Comparison of ENCODE assay signal across 24 cellular contexts in the genomic region with DNA sequence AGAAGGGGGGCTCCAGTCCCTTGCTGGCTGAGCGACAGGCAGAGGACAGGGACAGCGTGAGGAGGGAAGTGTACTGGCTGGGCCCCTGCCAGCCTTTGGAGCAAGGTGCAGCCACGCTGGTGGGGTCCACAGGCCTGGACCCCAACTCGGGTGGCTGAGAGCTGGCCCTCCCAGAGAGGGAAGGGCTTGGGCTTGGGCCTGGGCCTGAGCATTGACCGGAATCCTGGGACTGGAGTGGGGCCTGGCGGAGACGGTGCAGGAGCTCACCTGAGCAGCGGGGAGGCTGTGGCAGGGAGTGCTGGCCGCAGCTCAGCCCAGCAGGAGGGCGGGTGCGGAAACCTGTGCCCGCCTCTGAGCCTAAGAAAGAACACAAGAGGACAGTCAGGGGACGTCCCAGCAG. TPM values are rescaled to one million over a fixed set of nuclear protein-coding genes. Genes with fewer than 3 reads are reported as not detected.
DNase-seq lines count a peak whose midpoint lies in the region; ATAC-seq, FAIRE-seq and TF ChIP-seq lines count a peak whose summit lies in the region.
"Had no signal": no experiment of that assay in that cellular context is flagged by ENCODE, and none has a peak within 500 bp of the region (broad histone marks: within the 10 kb centered on the region; RNA-seq: fewer than 3 reads in every experiment).

No MANE protein-coding gene starts in this region.

- TF ChIP-seq EP300 in HepG2 (IDR thresholded peaks at IDR 0.05; ENCODE audit: low read depth in 2 of 2, low read length in 2 of 2) (no peak), HepG2 (CRISPR knock-in tag; IDR thresholded peaks at IDR 0.05; ENCODE audit: borderline replicate concordance) (no peak)

- H2BK120ac ChIP-seq in neuronal stem cell (ENCODE audit: low read depth, low read length) = no peak overlapping the region

- no peaks in the 10 kb centered on the region for H3K9me3 Mint-ChIP-seq in stimulated activated effector memory CD8-positive, alpha-beta T cell treated with anti-CD3 and anti-CD28 coated beads, Interleukin-12 subunit alpha, Interleukin-12 subunit beta, amount 100 ng/mL, for 72 hours

- dilution Hi-C loops in mammary epithelial cell (cut with HindIII; ENCODE audit: low sequenced_read_pairs) = no loop called here

- H2BK15ac ChIP-seq in neuronal stem cell (ENCODE audit: low read length) = peak overlapping the region; percentile 70

- H3K23ac ChIP-seq in neuronal stem cell (ENCODE audit: low read depth, low read length, poor library complexity) = peak overlapping the region; percentile 6

- no peak overlapping the region for H2BK12ac ChIP-seq in neuronal stem cell (ENCODE audit: low read length)

- H3K36me3 Mint-ChIP-seq in stimulated activated effector memory CD8-positive, alpha-beta T cell treated with anti-CD3 and anti-CD28 coated beads, Interleukin-12 subunit alpha, Interleukin-12 subunit beta, amount 100 ng/mL, for 72 hours = no peaks in the 10 kb centered on the region
- H3K36me3 Mint-ChIP-seq: CD14-positive monocyte; CD4-positive, alpha-beta memory T cell; CD4-positive, CD25-positive, alpha-beta regulatory T cell had no signal

- H3K4me2 ChIP-seq in HepG2 (ENCODE audit: low read depth, low read length) (no peak overlapping the region), neuronal stem cell (ENCODE audit: insufficient read depth, low read length, poor library complexity, severe bottlenecking) (no peak overlapping the region), mammary epithelial cell (ENCODE audit: insufficient read depth, low read depth, low read length) (no peak overlapping the region)
- H3K4me2 ChIP-seq: BLaER1 had no signal

- H3K4me3 Mint-ChIP-seq in stimulated activated effector memory CD8-positive, alpha-beta T cell treated with anti-CD3 and anti-CD28 coated beads, Interleukin-12 subunit alpha, Interleukin-12 subunit beta, amount 100 ng/mL, for 72 hours = no peak overlapping the region
- H3K4me3 Mint-ChIP-seq: CD14-positive monocyte; CD4-positive, alpha-beta memory T cell; CD4-positive, CD25-positive, alpha-beta regulatory T cell had no signal

- no peak overlapping the region for H3K27ac ChIP-seq in HepG2 (ENCODE audit: extremely low read length, insufficient read depth, low read length)
- H3K27ac ChIP-seq in right lobe of liver = no peak overlapping the region
- H3K27ac ChIP-seq in kidney (ENCODE audit: low read depth in 2 of 2, low read length in 2 of 2) = no peak overlapping the region
- H3K27ac ChIP-seq in neuronal stem cell (replicated peaks; ENCODE audit: low read length) = no peak overlapping the region
- H3K27ac ChIP-seq in mammary epithelial cell (ENCODE audit: insufficient read depth, low read depth, low read length) = no peak overlapping the region
- H3K27ac ChIP-seq: BLaER1 had no signal

- H3K36me3 ChIP-seq in HepG2 (replicated peaks in 1 of 2; ENCODE audit: control insufficient read depth in 1 of 2, insufficient read depth in 2 of 2, low read length in 2 of 2) (no peaks in the 10 kb centered on the region), right lobe of liver (no peaks in the 10 kb centered on the region), kidney (ENCODE audit: control insufficient read depth in 1 of 2, insufficient read depth in 2 of 2, low read length in 2 of 2) (no peaks in the 10 kb centered on the region), mucosa of descending colon (ENCODE audit: low read depth) (no peaks in the 10 kb centered on the region), neuronal stem cell (replicated peaks in 1 of 2; ENCODE audit: control insufficient read depth in 2 of 2, insufficient read depth in 2 of 2, low read length in 2 of 2) (no peaks in the 10 kb centered on the region), mammary epithelial cell (ENCODE audit: insufficient read depth, low read length) (no peaks in the 10 kb centered on the region)
- H3K36me3 ChIP-seq: BE2C, BLaER1 had no signal

- H3K27ac Mint-ChIP-seq in stimulated activated effector memory CD8-positive, alpha-beta T cell treated with anti-CD3 and anti-CD28 coated beads, Interleukin-12 subunit alpha, Interleukin-12 subunit beta, amount 100 ng/mL, for 72 hours = no peak overlapping the region
- H3K27ac Mint-ChIP-seq: CD14-positive monocyte; CD4-positive, alpha-beta memory T cell; CD4-positive, CD25-positive, alpha-beta regulatory T cell had no signal

- H4K8ac ChIP-seq in neuronal stem cell (ENCODE audit: low read depth, low read length) = no peak overlapping the region

- ATAC-seq in HepG2 (no peak), right lobe of liver (no peak), mucosa of descending colon (no peak), HG02973 (IDR thresholded peaks at IDR 0.05; ENCODE audit: unreplicated experiment) (no peak)
- no peak for ATAC-seq in stimulated activated effector memory CD8-positive, alpha-beta T cell treated with anti-CD3 and anti-CD28 coated beads, Interleukin-12 subunit alpha, Interleukin-12 subunit beta, amount 100 ng/mL, for 72 hours

- in situ Hi-C loops in HepG2 (cut with HindIII; ENCODE audit: extremely low pct_ligation_motif_present, low pct_unique_long_range_greater_than_20kb) (no loop called here), mammary epithelial cell (cut with MboI; ENCODE audit: low sequenced_read_pairs in 2 of 2) (no loop called here)

- H3K27me3 ChIP-seq in HepG2 (ENCODE audit: control insufficient read depth in 1 of 2, insufficient read depth in 2 of 2, low read length in 2 of 2) = peaks cover 1 to 27% of the 10 kb centered on the region in 2 experiments; a peak in 3 of 5 replicates
- no peaks in the 10 kb centered on the region for H3K27me3 ChIP-seq in right lobe of liver
- H3K27me3 ChIP-seq in neuronal stem cell (ENCODE audit: control insufficient read depth in 3 of 3, insufficient read depth in 3 of 3, low read depth in 1 of 3, low read length in 3 of 3) = peaks cover 0 to 3% (median 1%) of the 10 kb centered on the region in 3 experiments
- no peaks in the 10 kb centered on the region for H3K27me3 ChIP-seq in mammary epithelial cell (ENCODE audit: insufficient read depth, low read length)
- H3K27me3 ChIP-seq: BE2C, BLaER1 had no signal

- no peak overlapping the region for H4K91ac ChIP-seq in neuronal stem cell (ENCODE audit: low read depth, low read length, poor library complexity)

- peak overlapping the region; percentile 80 for H2BK5ac ChIP-seq in neuronal stem cell (ENCODE audit: low read length)

- FAIRE-seq in HepG2 (lab: Jason Lieb, UNC) = no peak
- no peak for FAIRE-seq in kidney (lab: Jason Lieb, UNC)
- FAIRE-seq: A204.1, D721Med, G401.6, GM19239 had no signal

- peaks cover 2% of the 10 kb centered on the region for H3K79me1 ChIP-seq in neuronal stem cell (ENCODE audit: low read depth, low read length)

- no peaks in the 10 kb centered on the region for H3K79me2 ChIP-seq in HepG2 (ENCODE audit: insufficient read depth, low read length)
- no peaks in the 10 kb centered on the region for H3K79me2 ChIP-seq in mammary epithelial cell (ENCODE audit: insufficient read depth, low read length)

- H3K4me3 ChIP-seq in HepG2 (replicated peaks in 1 of 3; ENCODE audit: insufficient read depth in 1 of 3, low read depth in 2 of 3, low read length in 3 of 3) (no peak overlapping the region), right lobe of liver (no peak overlapping the region), kidney (ENCODE audit: low read length in 2 of 2) (no peak overlapping the region), mucosa of descending colon (no peak overlapping the region), neuronal stem cell (ENCODE audit: low read length in 2 of 2) (no peak overlapping the region), mammary epithelial cell (replicated peaks in 1 of 3; ENCODE audit: insufficient read depth in 1 of 3, low read depth in 2 of 3, low read length in 3 of 3) (no peak overlapping the region)
- H3K4me3 ChIP-seq: BLaER1 had no signal

- no peak for TF ChIP-seq CTCF in HepG2 (CRISPR knock-in tag; IDR thresholded peaks at IDR 0.05)
- no peak for TF ChIP-seq CTCF in right lobe of liver (IDR thresholded peaks at IDR 0.05)
- no peak for TF ChIP-seq CTCF in kidney (IDR thresholded peaks at IDR 0.05; ENCODE audit: borderline replicate concordance, extremely low read depth, insufficient read depth)
- no peak for TF ChIP-seq CTCF in mucosa of descending colon (IDR thresholded peaks at IDR 0.05)
- no peak for TF ChIP-seq CTCF in mammary epithelial cell (conservative IDR thresholded peaks at IDR 0.05 in 1 of 2, IDR thresholded peaks at IDR 0.05 in 1 of 2; ENCODE audit: extremely low read depth in 1 of 2, insufficient read depth in 1 of 2, low read depth in 1 of 2, low read length in 2 of 2)

- H2AFZ ChIP-seq in HepG2 (ENCODE audit: low read length) (no peak overlapping the region), neuronal stem cell (ENCODE audit: low read length) (no peak overlapping the region), mammary epithelial cell (ENCODE audit: low read depth, low read length) (no peak overlapping the region)

- peak overlapping the region; percentile 76 for H3K4ac ChIP-seq in neuronal stem cell (ENCODE audit: low read length)

- H3K18ac ChIP-seq in neuronal stem cell (ENCODE audit: low read length) = peak overlapping the region; percentile 63

- intact Hi-C loops in HepG2 (cut with micrococcal nuclease; ENCODE audit: unreplicated experiment) = no loop called here
- intact Hi-C loops in right lobe of liver (cut with DNase I) = no loop called here
- intact Hi-C loops in kidney (cut with DNase I) = no loop called here
- intact Hi-C loops in mucosa of descending colon (cut with DNase I, micrococcal nuclease) = no loop called here
- intact Hi-C loops in mammary epithelial cell (cut with micrococcal nuclease) = no loop called here

- no peaks in the 10 kb centered on the region; the same call in 1 of the 2 replicates for H4K20me1 ChIP-seq in HepG2 (ENCODE audit: insufficient read depth, low read length)
- no peaks in the 10 kb centered on the region for H4K20me1 ChIP-seq in mammary epithelial cell (ENCODE audit: insufficient read depth, low read length)
- H4K20me1 ChIP-seq: BLaER1 had no signal

- H3K14ac ChIP-seq in neuronal stem cell (ENCODE audit: low read length) = peak overlapping the region; percentile 86

- H3K4me1 Mint-ChIP-seq in stimulated activated effector memory CD8-positive, alpha-beta T cell treated with anti-CD3 and anti-CD28 coated beads, Interleukin-12 subunit alpha, Interleukin-12 subunit beta, amount 100 ng/mL, for 72 hours = no peaks in the 10 kb centered on the region
- H3K4me1 Mint-ChIP-seq: CD14-positive monocyte had no signal

- H2AK5ac ChIP-seq in neuronal stem cell (ENCODE audit: low read depth, low read length) = peak overlapping the region; percentile 87

- CTCF ChIA-PET in HepG2 (lab: Yijun Ruan, JAX; ENCODE audit: low intra/inter-chr PET ratio, low total read pairs) = no interaction called here
- CTCF ChIA-PET in mammary epithelial cell (lab: Charles Lee; ENCODE audit: low non-redundant PET) = no interaction called here

- WGBS in HepG2 (ENCODE audit: low lambda C conversion rate) = 66% methylated on average over 11 of the region's 13 CpGs
- WGBS in right lobe of liver (ENCODE audit: insufficient coverage, low coverage, low lambda C conversion rate, missing lambda C conversion rate) = 90% methylated on average over 2 of the region's 13 CpGs
- no CpG with 5 or more reads among the region's 13 CpGs for WGBS in neuronal stem cell (ENCODE audit: extremely low coverage in 2 of 2, insufficient read length in 2 of 2, insufficient replicate concordance in 1 of 2), 2 donors
- WGBS in mammary epithelial cell (ENCODE audit: low coverage, missing lambda C conversion rate) = 96% methylated on average over 9 of the region's 13 CpGs

- BruUV-seq in HepG2 (replicated peaks; lab: Mats Ljungman, UMichigan) (no TSS peak), mammary epithelial cell (replicated peaks; lab: Mats Ljungman, UMichigan) (no TSS peak)

- DNase-seq in HepG2 (ENCODE audit: low spot score) (no peak), right lobe of liver (no peak), kidney (peak; percentile 55), mucosa of descending colon (peak in 2 of 3 donors; percentile 16 to 26), neuronal stem cell (ENCODE audit: low spot score) (no peak), mammary epithelial cell (no peak)
- DNase-seq in stimulated activated effector memory CD8-positive, alpha-beta T cell treated with anti-CD3 and anti-CD28 coated beads, Interleukin-12 subunit alpha, Interleukin-12 subunit beta, amount 100 ng/mL, for 72 hours (ENCODE audit: low spot score in 2 of 2) = no peak
- DNase-seq: 8988T; ACHN; BE2C; C1 segment of cervical spinal cord; Caco-2; Calu3; CD4-positive, alpha-beta memory T cell; CD4-positive, CD25-positive, alpha-beta regulatory T cell; DMS79 treated with DMSO at 0.1 percent for 48 hours; GF-D8 had no signal

- POLR2A ChIA-PET in HepG2 (lab: Yijun Ruan, JAX) = no interaction called here

- TF ChIP-seq POLR2A in HepG2 (IDR thresholded peaks at IDR 0.05; ENCODE audit: insufficient read depth in 1 of 2, low read depth in 2 of 2, low read length in 2 of 2) (no peak), right lobe of liver (IDR thresholded peaks at IDR 0.05) (no peak)

- no peaks in the 10 kb centered on the region for H3K4me1 ChIP-seq in HepG2 (ENCODE audit: insufficient read depth, low read length)
- H3K4me1 ChIP-seq in right lobe of liver = no peaks in the 10 kb centered on the region
- H3K4me1 ChIP-seq in kidney (ENCODE audit: control insufficient read depth in 1 of 2, insufficient read depth in 1 of 2, low read depth in 1 of 2, low read length in 2 of 2) = no peaks in the 10 kb centered on the region
- H3K4me1 ChIP-seq in mucosa of descending colon (ENCODE audit: low read depth) = no peaks in the 10 kb centered on the region
- H3K4me1 ChIP-seq in neuronal stem cell (ENCODE audit: control insufficient read depth in 2 of 2, insufficient read depth in 1 of 2, low read depth in 1 of 2, low read length in 2 of 2) = peaks cover 3 to 12% of the 10 kb centered on the region in 2 donors
- H3K4me1 ChIP-seq in mammary epithelial cell (ENCODE audit: insufficient read depth, low read length) = no peaks in the 10 kb centered on the region
- H3K4me1 ChIP-seq: BE2C, BLaER1, Caco-2 had no signal

- no peak overlapping the region for H3K9ac ChIP-seq in HepG2 (ENCODE audit: insufficient read depth, low read depth, low read length)
- H3K9ac ChIP-seq in kidney (ENCODE audit: low read length in 2 of 2) = no peak overlapping the region
- H3K9ac ChIP-seq in neuronal stem cell (ENCODE audit: low read depth, low read length, poor library complexity) = no peak overlapping the region
- H3K9ac ChIP-seq in mammary epithelial cell (ENCODE audit: insufficient read depth, low read length) = no peak overlapping the region
- H3K9ac ChIP-seq: BLaER1 had no signal

- no peaks in the 10 kb centered on the region for H3K9me3 ChIP-seq in HepG2 (ENCODE audit: low read length)
- H3K9me3 ChIP-seq in right lobe of liver = no peaks in the 10 kb centered on the region
- no peaks in the 10 kb centered on the region for H3K9me3 ChIP-seq in kidney (ENCODE audit: control insufficient read depth in 1 of 2, low read length in 2 of 2)
- H3K9me3 ChIP-seq in mucosa of descending colon = no peaks in the 10 kb centered on the region
- peaks cover 0 to 2% of the 10 kb centered on the region in 2 donors for H3K9me3 ChIP-seq in neuronal stem cell (replicated peaks in 1 of 2; ENCODE audit: control insufficient read depth in 2 of 2, insufficient read depth in 1 of 2, low read depth in 1 of 2, low read length in 2 of 2)
- no peaks in the 10 kb centered on the region for H3K9me3 ChIP-seq in mammary epithelial cell (replicated peaks; ENCODE audit: insufficient read depth, low read length)
- H3K9me3 ChIP-seq: BE2C, BLaER1, Caco-2 had no signal

- TF ChIP-seq RAD21 in HepG2 (CRISPR knock-in tag; IDR thresholded peaks at IDR 0.05) = no peak

RNA-seq across cellular contexts. Expression of a gene that starts 27.9 kb away (rescaled TPM):
- total RNA-seq in HepG2 (2016; rRNA removed; fragmentation: Illumina TruSeq; extraction: Trizol) (not detected in 2 replicates), right lobe of liver (1 to 10 TPM in 4 of 6 experiments, under 1 TPM in 2; 0.46 to 3.3 (median 1.2) TPM), kidney (27.6 TPM), mucosa of descending colon (10 to 100 TPM in 1 of 3 donors, 1 to 10 TPM in 2; 3.0 to 12.5 (median 4.1) TPM), mammary epithelial cell (10 to 100 TPM in 1 of 2 donors, 1 to 10 TPM in 1; 4.8 to 14.8 TPM)
- total RNA-seq in HepG2 (2016; cell fraction: cytosol; rRNA removed; fragmentation: Illumina TruSeq; extraction: Trizol; ENCODE audit: low read depth) = not detected in 2 replicates
- total RNA-seq in HepG2 (2016; cell fraction: insoluble cytoplasmic fraction; rRNA removed; fragmentation: Illumina TruSeq; extraction: Trizol) = not detected in 2 replicates
- total RNA-seq in HepG2 (2016; cell fraction: membrane; rRNA removed; fragmentation: Illumina TruSeq; extraction: Trizol) = 0.15 TPM in 1 of 2 replicates, not detected in the other
- total RNA-seq in HepG2 (2016; cell fraction: nucleus; rRNA removed; fragmentation: Illumina TruSeq; extraction: Trizol) = not detected in 2 replicates
- polyA plus RNA-seq in HepG2 (2011; rRNA removed) (not detected in 2 replicates), kidney (ENCODE audit: insufficient read depth, low read depth, low replicate concordance) (14.8 TPM), mammary epithelial cell (5.4 TPM)
- not detected in 2 replicates for polyA plus RNA-seq in HepG2 (2011; cell fraction: cytosol; rRNA removed)
- not detected in 2 replicates for polyA plus RNA-seq in HepG2 (2011; cell fraction: nucleus; rRNA removed)
- polyA plus RNA-seq in HepG2 (2012) = not detected in 2 replicates
- polyA plus RNA-seq in HepG2 (2016; cell fraction: cytosol; fragmentation: Illumina TruSeq; extraction: Trizol; ENCODE audit: low read depth) = not detected in 2 replicates
- polyA plus RNA-seq in HepG2 (2016; cell fraction: insoluble cytoplasmic fraction; fragmentation: Illumina TruSeq; extraction: Trizol; ENCODE audit: low read depth) = not detected in 2 replicates
- polyA plus RNA-seq in HepG2 (2016; cell fraction: membrane; fragmentation: Illumina TruSeq; extraction: Trizol; ENCODE audit: low read depth) = not detected in 2 replicates
- polyA plus RNA-seq in HepG2 (2016; cell fraction: nucleus; fragmentation: Illumina TruSeq; extraction: Trizol; ENCODE audit: insufficient read depth, low read depth) = not detected in 2 replicates
- 0.07 TPM in 1 of 2 replicates, not detected in the other for polyA minus RNA-seq in HepG2 (2011; rRNA and poly(A)+ RNA removed; ENCODE audit: low replicate concordance)
- polyA minus RNA-seq in HepG2 (2011; cell fraction: cytosol; rRNA and poly(A)+ RNA removed) = not detected in 2 replicates
- not detected in 2 replicates for polyA minus RNA-seq in HepG2 (2011; cell fraction: nucleus; rRNA and poly(A)+ RNA removed)
- 2.7 TPM for polyA plus RNA-seq in neuronal stem cell (2013, experiment 1 of 2)
- 2.7 TPM for polyA plus RNA-seq in neuronal stem cell (2013, experiment 2 of 2)
- 3.7 TPM for polyA minus RNA-seq in mammary epithelial cell
- total RNA-seq: Caco-2; CD4-positive, alpha-beta memory T cell; CD4-positive, CD25-positive, alpha-beta regulatory T cell had no signal
- polyA plus RNA-seq: CD14-positive monocyte; CD4-positive, alpha-beta memory T cell; CD4-positive, CD25-positive, alpha-beta regulatory T cell had no signal

RNA-seq across cellular contexts. Expression of a gene that starts 50.8 kb away (rescaled TPM):
- total RNA-seq in HepG2 (2016; rRNA removed; fragmentation: Illumina TruSeq; extraction: Trizol) (not detected in 2 replicates), right lobe of liver (under 1 TPM; 0.06 to 0.64 (median 0.43) TPM), kidney (65.6 TPM), mucosa of descending colon (10 to 100 TPM; 24.4 to 44.0 (median 35.8) TPM), mammary epithelial cell (10 to 100 TPM; 27.3 to 73.5 TPM)
- not detected in 2 replicates for total RNA-seq in HepG2 (2016; cell fraction: cytosol; rRNA removed; fragmentation: Illumina TruSeq; extraction: Trizol; ENCODE audit: low read depth)
- not detected in 2 replicates for total RNA-seq in HepG2 (2016; cell fraction: insoluble cytoplasmic fraction; rRNA removed; fragmentation: Illumina TruSeq; extraction: Trizol)
- total RNA-seq in HepG2 (2016; cell fraction: membrane; rRNA removed; fragmentation: Illumina TruSeq; extraction: Trizol) = not detected in 2 replicates
- total RNA-seq in HepG2 (2016; cell fraction: nucleus; rRNA removed; fragmentation: Illumina TruSeq; extraction: Trizol) = not detected in 2 replicates
- polyA plus RNA-seq in HepG2 (2011; rRNA removed) (not detected in 2 replicates), kidney (ENCODE audit: insufficient read depth, low read depth, low replicate concordance) (55.6 TPM), mammary epithelial cell (48.8 TPM)
- not detected in 2 replicates for polyA plus RNA-seq in HepG2 (2011; cell fraction: cytosol; rRNA removed)
- polyA plus RNA-seq in HepG2 (2011; cell fraction: nucleus; rRNA removed) = 0.13 TPM in 1 of 2 replicates, not detected in the other
- not detected in 2 replicates for polyA plus RNA-seq in HepG2 (2012)
- polyA plus RNA-seq in HepG2 (2016; cell fraction: cytosol; fragmentation: Illumina TruSeq; extraction: Trizol; ENCODE audit: low read depth) = not detected in 2 replicates
- polyA plus RNA-seq in HepG2 (2016; cell fraction: insoluble cytoplasmic fraction; fragmentation: Illumina TruSeq; extraction: Trizol; ENCODE audit: low read depth) = not detected in 2 replicates
- not detected in 2 replicates for polyA plus RNA-seq in HepG2 (2016; cell fraction: membrane; fragmentation: Illumina TruSeq; extraction: Trizol; ENCODE audit: low read depth)
- not detected in 2 replicates for polyA plus RNA-seq in HepG2 (2016; cell fraction: nucleus; fragmentation: Illumina TruSeq; extraction: Trizol; ENCODE audit: insufficient read depth, low read depth)
- polyA minus RNA-seq in HepG2 (2011; rRNA and poly(A)+ RNA removed; ENCODE audit: low replicate concordance) = 0.87 TPM in 1 of 2 replicates, not detected in the other
- not detected in 2 replicates for polyA minus RNA-seq in HepG2 (2011; cell fraction: cytosol; rRNA and poly(A)+ RNA removed)
- not detected in 2 replicates for polyA minus RNA-seq in HepG2 (2011; cell fraction: nucleus; rRNA and poly(A)+ RNA removed)
- polyA plus RNA-seq in neuronal stem cell (2013, experiment 1 of 2) = 1.5 TPM
- 0.83 TPM for polyA plus RNA-seq in neuronal stem cell (2013, experiment 2 of 2)
- polyA minus RNA-seq in mammary epithelial cell = 88.2 TPM
- polyA plus RNA-seq: CD14-positive monocyte; CD4-positive, alpha-beta memory T cell; CD4-positive, CD25-positive, alpha-beta regulatory T cell had no signal

Comparison
In these comparisons a context has a peak if more than half of its experiments do, and no peak if none do; other contexts are left out.
1. DNase-seq: peak in kidney (single experiment) and mucosa of descending colon (2 of 3); none in HepG2 (single experiment), right lobe of liver (0 of 3), neuronal stem cell (single experiment), mammary epithelial cell (single experiment) and stimulated activated effector memory CD8-positive, alpha-beta T cell treated with anti-CD3 and anti-CD28 coated beads, Interleukin-12 subunit alpha, Interleukin-12 subunit beta, amount 100 ng/mL, for 72 hours (0 of 2).
2. RNA of a gene that starts 50.8 kb away (total RNA-seq): 27.3 to 73.5 TPM in mammary epithelial cell, 65.6 TPM in kidney (single experiment) and 24.4 to 44.0 TPM in mucosa of descending colon; 0.06 to 0.64 TPM in right lobe of liver and not detected in HepG2; every median in the first group is over 10 times any median in the second.